33 cellular contexts compared by ENCODE assay signal in genomic region chr7:75830978-75831377, GRCh38. TPM values are rescaled to one million over a fixed set of nuclear protein-coding genes. Genes with fewer than 3 reads are reported as not detected.
"Had no signal": no experiment of that assay in that cellular context is flagged by ENCODE, and none has a peak within 500 bp of the region (broad histone marks: within the 10 kb centered on the region; RNA-seq: fewer than 3 reads in every experiment).

No MANE protein-coding gene starts in this region.

- ATAC-seq: effector memory CD8-positive, alpha-beta T cell; esophagus mucosa; gastrocnemius medialis; heart right ventricle; left cardiac atrium; left lung; left ventricle myocardium superior; lower lobe of right lung; mucosa of descending colon had no signal

- H3K9me3 ChIP-seq: esophagus squamous epithelium, gastrocnemius medialis, heart right ventricle, left lung, lower lobe of right lung, mucosa of descending colon had no signal

- H3K27ac ChIP-seq: coronary artery, epithelial cell of prostate, esophagus squamous epithelium, gastrocnemius medialis, heart right ventricle, left lung, lower lobe of right lung had no signal

- H3K4me1 Mint-ChIP-seq: mesothelial cell of epicardium, naive B cell had no signal

- DNase-seq: effector CD8-positive, alpha-beta T cell; effector memory CD8-positive, alpha-beta T cell; endodermal cell; erythroblast; esophagus squamous epithelium; foreskin fibroblast; foreskin melanocyte; gastrocnemius medialis; glutamatergic neuron; head of caudate nucleus; heart right ventricle; hippocampal formation; left cardiac atrium; left lung; left ventricle myocardium superior; lower lobe of right lung; mesenchymal stem cell; mucosa of descending colon; naive B cell had no signal

- H3K4me3 ChIP-seq: coronary artery, esophagus squamous epithelium, gastrocnemius medialis, heart right ventricle, left lung, lower lobe of right lung, mucosa of descending colon had no signal

- H3K4me3 Mint-ChIP-seq: effector memory CD8-positive, alpha-beta T cell; endodermal cell; mesothelial cell of epicardium; naive B cell had no signal

- H3K4me1 ChIP-seq: esophagus squamous epithelium, gastrocnemius medialis, left lung, lower lobe of right lung had no signal

- H3K36me3 ChIP-seq: esophagus squamous epithelium, gastrocnemius medialis, heart right ventricle, left lung, lower lobe of right lung had no signal

- H3K36me3 Mint-ChIP-seq: mesothelial cell of epicardium, naive B cell had no signal

- H3K9me3 Mint-ChIP-seq: effector memory CD8-positive, alpha-beta T cell; endodermal cell; mesothelial cell of epicardium had no signal

- H3K27me3 ChIP-seq: esophagus squamous epithelium, gastrocnemius medialis, left lung had no signal

- H3K27ac Mint-ChIP-seq: effector memory CD8-positive, alpha-beta T cell; endodermal cell; mesothelial cell of epicardium; naive B cell had no signal

- FAIRE-seq: colon, endometrium, islet of Langerhans, keratinocyte had no signal

RNA-seq across cellular contexts. Expression of gene CCL24, which starts 17.4 kb away (rescaled TPM):
- total RNA-seq: dermis microvascular lymphatic vessel endothelial cell, endodermal cell, gastrocnemius medialis, glomerular endothelial cell, kidney epithelial cell, lung microvascular endothelial cell, mesenteric fat pad, mesothelial cell of epicardium had no signal

RNA-seq across cellular contexts. Expression of gene CCL26, which starts 59.0 kb away (rescaled TPM):
- total RNA-seq: dermis microvascular lymphatic vessel endothelial cell, esophagus mucosa, esophagus squamous epithelium, gastrocnemius medialis, glomerular endothelial cell, kidney epithelial cell, left ventricle myocardium superior, lower lobe of right lung, lung microvascular endothelial cell, mesothelial cell of epicardium, myocyte had no signal
